Comparison of ENCODE assay signal across 8 cellular contexts in the genomic region with DNA sequence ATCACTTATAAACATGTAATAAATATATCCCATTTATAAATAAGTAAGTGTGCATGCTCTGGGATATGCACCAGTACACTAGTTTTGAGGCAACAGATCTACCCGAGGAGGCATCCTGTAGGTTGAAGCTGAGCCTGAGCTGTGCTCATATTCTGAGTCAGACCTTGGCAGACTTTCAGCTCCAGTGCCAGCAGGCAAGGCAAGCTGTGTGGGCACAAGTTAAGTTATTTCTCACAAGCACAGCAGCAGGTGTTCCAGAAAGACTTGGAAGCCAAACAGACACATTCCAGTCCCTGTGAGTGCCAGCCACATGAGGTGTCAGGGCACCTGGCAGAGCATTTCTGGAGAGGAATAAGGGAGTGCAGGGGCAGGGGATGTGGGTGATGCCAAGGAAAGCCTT. TPM values are rescaled to one million over a fixed set of nuclear protein-coding genes. Genes with fewer than 3 reads are reported as not detected.
DNase-seq lines count a peak whose midpoint lies in the region; ATAC-seq and TF ChIP-seq lines count a peak whose summit lies in the region.
"Had no signal": no experiment of that assay in that cellular context is flagged by ENCODE, and none has a peak within 500 bp of the region (broad histone marks: within the 10 kb centered on the region; RNA-seq: fewer than 3 reads in every experiment).

No MANE protein-coding gene starts in this region.

- no TSS peak for BruUV-seq in HCT116 (replicated peaks; lab: Mats Ljungman, UMichigan)
- no TSS peak for BruUV-seq in Caco-2 (replicated peaks; lab: Mats Ljungman, UMichigan)

- no peak overlapping the region for H3K4me3 Mint-ChIP-seq in Caco-2 (ENCODE audit: unreplicated experiment)

- no peaks in the 10 kb centered on the region for H3K9me3 ChIP-seq in HCT116 (ENCODE audit: control insufficient read depth in 1 of 2, insufficient read depth in 1 of 2, low read depth in 1 of 2, low read length in 2 of 2)
- no peaks in the 10 kb centered on the region for H3K9me3 ChIP-seq in Caco-2

- H3K9me3 Mint-ChIP-seq in Caco-2 (ENCODE audit: unreplicated experiment), result no peaks in the 10 kb centered on the region

- RAD21 ChIA-PET in HCT116 (lab: Charles Lee; ENCODE audit: low non-redundant PET in 1 of 2, low total read pairs in 2 of 2, uncharacterized antibody in 2 of 2, unreplicated experiment in 2 of 2), result interaction anchor here in 1 of 2 experiments (0.6 kb wide), 2 partner anchors 190 to 218 kb away, joined by 3 read pairs; no protein-coding TSS in a partner anchor

- H3K27me3 Mint-ChIP-seq in Caco-2 (ENCODE audit: insufficient read depth, unreplicated experiment), result no peaks in the 10 kb centered on the region

- H3K4me2 ChIP-seq in HCT116 (ENCODE audit: low read length), result peak overlapping the region; percentile 59

- no peaks in the 10 kb centered on the region for H3K36me3 Mint-ChIP-seq in Caco-2 (ENCODE audit: insufficient read depth, unreplicated experiment)

- no peaks in the 10 kb centered on the region for H3K9me2 ChIP-seq in HCT116 (ENCODE audit: insufficient read depth)

- no peaks in the 10 kb centered on the region for H3K79me2 ChIP-seq in HCT116 (ENCODE audit: insufficient read depth, low read length)

- no peak for TF ChIP-seq CTCF in HCT116 (IDR thresholded peaks at IDR 0.05 in 2 of 3, conservative IDR thresholded peaks at IDR 0.05 in 1 of 3; ENCODE audit: borderline replicate concordance in 1 of 3, insufficient read depth in 1 of 3, low read depth in 2 of 3, low read length in 2 of 3)
- no peak for TF ChIP-seq CTCF in epithelial cell of proximal tubule (conservative IDR thresholded peaks at IDR 0.05; ENCODE audit: low read depth, low read length)
- TF ChIP-seq CTCF in Caco-2 (IDR thresholded peaks at IDR 0.05; ENCODE audit: insufficient read depth in 1 of 2, low read depth in 1 of 2, low read length in 1 of 2, severe bottlenecking in 1 of 2, unreplicated experiment in 1 of 2), result no peak

- DNase-seq in HCT116 (ENCODE audit: low read depth, low spot score) (peak; percentile 63), NCI-H226 (peak; percentile 75), epithelial cell of proximal tubule (ENCODE audit: low read depth) (peak; percentile 18), putamen (ENCODE audit: low spot score) (peak; percentile 73), Caco-2 (no peak)
- DNase-seq in activated naive CD4-positive, alpha-beta T cell (lab: John Stamatoyannopoulos, UW), result no peak

- POLR2A ChIA-PET in HCT116 (lab: Charles Lee) (no interaction called here), Caco-2 (lab: Charles Lee) (no interaction called here)

- H3K36me3 ChIP-seq in HCT116 (ENCODE audit: control insufficient read depth in 1 of 2, insufficient read depth in 2 of 2, low read length in 2 of 2) (no peaks in the 10 kb centered on the region), Caco-2 (ENCODE audit: control insufficient read depth, insufficient read depth, low read length) (no peaks in the 10 kb centered on the region)

- no peaks in the 10 kb centered on the region for H4K20me1 ChIP-seq in HCT116 (ENCODE audit: insufficient read depth)

- H3K27ac Mint-ChIP-seq in Caco-2 (ENCODE audit: unreplicated experiment), result no peak overlapping the region

- H3K27ac ChIP-seq in HCT116 (ENCODE audit: low read depth, low read length), result peak overlapping the region; percentile 51; the same call in 1 of the 2 replicates

- H3K27me3 ChIP-seq in HCT116 (ENCODE audit: insufficient read depth, low read length), result no peaks in the 10 kb centered on the region
- no peaks in the 10 kb centered on the region for H3K27me3 ChIP-seq in Caco-2 (replicated peaks; ENCODE audit: control insufficient read depth, insufficient read depth, low read length)

- intact Hi-C loops in HCT116 (cut with micrococcal nuclease), result no loop called here
- intact Hi-C loops in Caco-2 (cut with micrococcal nuclease; ENCODE audit: unreplicated experiment), result no loop called here

- no peaks in the 10 kb centered on the region for H3K4me1 Mint-ChIP-seq in Caco-2 (ENCODE audit: low read depth, unreplicated experiment)

- no peak overlapping the region for H2AFZ ChIP-seq in HCT116 (ENCODE audit: low read depth, low read length, poor library complexity, severe bottlenecking)

- no peak overlapping the region for H3K9ac ChIP-seq in HCT116 (ENCODE audit: low read length)

- H3K4me1 ChIP-seq in HCT116 (ENCODE audit: control insufficient read depth in 1 of 2, insufficient read depth in 2 of 2, low read length in 2 of 2) (peaks cover 32 to 35% of the 10 kb centered on the region in 2 experiments), Caco-2 (no peaks in the 10 kb centered on the region)

- no peak for TF ChIP-seq RAD21 in HCT116 (IDR thresholded peaks at IDR 0.05; ENCODE audit: low read depth)

- peak; percentile 84 for ATAC-seq in HCT116
- no peak for ATAC-seq in GM19324 (IDR thresholded peaks at IDR 0.05; ENCODE audit: low FRiP score, unreplicated experiment)

- CTCF ChIA-PET in HCT116 (lab: Charles Lee), result no interaction called here
- CTCF ChIA-PET in Caco-2 (lab: Charles Lee), result no interaction called here

- no peak for TF ChIP-seq POLR2A in HCT116 (IDR thresholded peaks at IDR 0.05; ENCODE audit: borderline replicate concordance, extremely low read depth, insufficient read depth, insufficient read length)

- H3K4me3 ChIP-seq in HCT116 (replicated peaks in 1 of 2; ENCODE audit: low read depth in 1 of 2, low read length in 2 of 2) (no peak overlapping the region), epithelial cell of proximal tubule (ENCODE audit: low read depth, low read length) (no peak overlapping the region), Caco-2 (ENCODE audit: low read depth, low read length) (no peak overlapping the region)

TF ChIP-seq in HCT116, 20 proteins besides CTCF, POLR2A, EP300 and RAD21:
- TF ChIP-seq EZH2phosphoT487 (IDR thresholded peaks at IDR 0.05; ENCODE audit: borderline replicate concordance) (no peak), ELF1 (IDR thresholded peaks at IDR 0.05; ENCODE audit: borderline replicate concordance, low read depth) (no peak), FOSL1 (IDR thresholded peaks at IDR 0.05; ENCODE audit: low read depth) (peak; percentile 66), POLR2AphosphoS5 (IDR thresholded peaks at IDR 0.05; ENCODE audit: low read depth, low read length) (0 out of 2 replicates have a peak, but pooled peaks have one; percentile 34), SRF (IDR thresholded peaks at IDR 0.05; ENCODE audit: low read depth) (no peak), TCF7L2 (IDR thresholded peaks at IDR 0.05; ENCODE audit: borderline replicate concordance, extremely low read depth, insufficient read depth, insufficient read length) (peak; percentile 28), CBX3 (IDR thresholded peaks at IDR 0.05; ENCODE audit: low read depth) (peak; percentile 72), SIN3A (IDR thresholded peaks at IDR 0.05; ENCODE audit: low read depth) (peak; percentile 32; the same call in 1 of the 2 replicates), JUND (IDR thresholded peaks at IDR 0.05) (peak; percentile 63), CEBPB (IDR thresholded peaks at IDR 0.05; ENCODE audit: low read depth) (no peak; the same call in 1 of the 2 replicates), SP1 (IDR thresholded peaks at IDR 0.05; ENCODE audit: low read depth) (peak; percentile 61)
- TF ChIP-seq, protein P1, sequence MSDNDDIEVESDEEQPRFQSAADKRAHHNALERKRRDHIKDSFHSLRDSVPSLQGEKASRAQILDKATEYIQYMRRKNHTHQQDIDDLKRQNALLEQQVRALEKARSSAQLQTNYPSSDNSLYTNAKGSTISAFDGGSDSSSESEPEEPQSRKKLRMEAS (IDR thresholded peaks at IDR 0.05), result peak; percentile 52
- TF ChIP-seq, protein P2, sequence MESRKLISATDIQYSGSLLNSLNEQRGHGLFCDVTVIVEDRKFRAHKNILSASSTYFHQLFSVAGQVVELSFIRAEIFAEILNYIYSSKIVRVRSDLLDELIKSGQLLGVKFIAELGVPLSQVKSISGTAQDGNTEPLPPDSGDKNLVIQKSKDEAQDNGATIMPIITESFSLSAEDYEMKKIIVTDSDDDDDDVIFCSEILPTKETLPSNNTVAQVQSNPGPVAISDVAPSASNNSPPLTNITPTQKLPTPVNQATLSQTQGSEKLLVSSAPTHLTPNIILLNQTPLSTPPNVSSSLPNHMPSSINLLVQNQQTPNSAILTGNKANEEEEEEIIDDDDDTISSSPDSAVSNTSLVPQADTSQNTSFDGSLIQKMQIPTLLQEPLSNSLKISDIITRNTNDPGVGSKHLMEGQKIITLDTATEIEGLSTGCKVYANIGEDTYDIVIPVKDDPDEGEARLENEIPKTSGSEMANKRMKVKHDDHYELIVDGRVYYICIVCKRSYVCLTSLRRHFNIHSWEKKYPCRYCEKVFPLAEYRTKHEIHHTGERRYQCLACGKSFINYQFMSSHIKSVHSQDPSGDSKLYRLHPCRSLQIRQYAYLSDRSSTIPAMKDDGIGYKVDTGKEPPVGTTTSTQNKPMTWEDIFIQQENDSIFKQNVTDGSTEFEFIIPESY (IDR thresholded peaks at IDR 0.05; ENCODE audit: extremely low read depth, insufficient replicate concordance, low read length), result no peak

RNA-seq across cellular contexts. Expression of a gene that starts 1.3 kb away (rescaled TPM):
- total RNA-seq in HCT116 (2021; ENCODE audit: unreplicated experiment) (not detected), epithelial cell of proximal tubule (not detected in 2 replicates), Caco-2 (2022) (not detected in 2 replicates)
- polyA plus RNA-seq in HCT116 (2012), result not detected in 2 replicates
- total RNA-seq: SK-MEL-5 had no signal

Comparison
In these comparisons a context has a peak if more than half of its experiments do, and no peak if none do; other contexts are left out.
1. DNase-seq: peak in HCT116 (single experiment), NCI-H226 (single experiment), epithelial cell of proximal tubule (single experiment) and putamen (single experiment); none in activated naive CD4-positive, alpha-beta T cell (0 of 4) and Caco-2 (0 of 2).